ENCODE assay signal across 8 cellular contexts in the genomic region with DNA sequence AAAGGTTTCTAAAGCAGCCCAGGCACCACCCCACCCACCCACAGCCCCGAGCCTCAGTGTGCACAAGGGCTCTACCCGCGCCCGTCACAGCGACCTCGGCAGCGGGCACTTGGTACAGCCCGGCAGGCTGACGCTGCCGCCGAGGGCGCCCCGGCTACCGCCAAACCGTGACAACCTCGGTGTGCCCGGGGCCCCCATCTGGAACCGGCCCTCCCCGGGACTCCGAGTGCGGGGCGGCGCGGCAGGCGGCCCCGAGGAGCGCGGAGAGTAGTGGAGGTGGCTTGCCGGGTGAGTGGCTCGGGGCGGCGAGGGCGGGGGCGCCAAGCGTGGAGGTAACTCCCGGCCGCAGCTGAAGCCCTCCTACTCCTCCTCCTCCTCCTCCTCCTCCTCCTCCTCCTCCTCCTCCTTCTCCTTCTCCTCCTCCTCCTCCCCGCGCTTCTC. TPM values are rescaled to one million over a fixed set of nuclear protein-coding genes. Genes with fewer than 3 reads are reported as not detected.
DNase-seq lines count a peak whose midpoint lies in the region; ATAC-seq and TF ChIP-seq lines count a peak whose summit lies in the region.

A gene (plus strand): TSS at position 418 of the 441 bp plus-strand sequence. CDS start 503 bp downstream, outside the sequence.

- intact Hi-C loops in colonic mucosa (cut with DNase I): no loop called here

- peak within 1 kb of the TSS; percentile 36 for H3K4me3 ChIP-seq in BJ (ENCODE audit: low read depth, low read length)
- peak within 1 kb of the TSS; percentile 86 for H3K4me3 ChIP-seq in GM23338
- H3K4me3 ChIP-seq in colonic mucosa: peak within 1 kb of the TSS; percentile 35

- H3K27ac Mint-ChIP-seq in GM23338 (no peak within 1 kb of the TSS), memory B cell (no peak within 1 kb of the TSS)
- H3K27ac Mint-ChIP-seq in T-helper 2 cell treated with Interferon-gamma antibody and Interleukin-4, amounts not matched to agents 5 μg/mL and 100 μg/mL, for 36 hours: peak within 1 kb of the TSS; percentile 78

- H3K4me2 ChIP-seq in GM23338: peak within 1 kb of the TSS; percentile 98

- peaks cover 17% of the 10 kb centered on the region; the same call in 2 of the 3 replicates for H3K4me1 Mint-ChIP-seq in GM23338
- H3K4me1 Mint-ChIP-seq in T-helper 2 cell treated with Interferon-gamma antibody and Interleukin-4, amounts not matched to agents 5 μg/mL and 100 μg/mL, for 36 hours (ENCODE audit: low read depth): peaks cover 12% of the 10 kb centered on the region
- H3K4me1 Mint-ChIP-seq in memory B cell: peaks cover 3% of the 10 kb centered on the region

- peak within 1 kb of the TSS; percentile 87 for H3K4me3 Mint-ChIP-seq in GM23338
- peak within 1 kb of the TSS; percentile 86 for H3K4me3 Mint-ChIP-seq in T-helper 2 cell treated with Interferon-gamma antibody and Interleukin-4, amounts not matched to agents 5 μg/mL and 100 μg/mL, for 36 hours
- peak within 1 kb of the TSS; percentile 21 for H3K4me3 Mint-ChIP-seq in memory B cell

- H3K27me3 Mint-ChIP-seq in GM23338 (ENCODE audit: insufficient read depth, low read depth, poor library complexity): peaks cover 44% of the 10 kb centered on the region
- peaks cover 58% of the 10 kb centered on the region for H3K27me3 Mint-ChIP-seq in T-helper 2 cell treated with Interferon-gamma antibody and Interleukin-4, amounts not matched to agents 5 μg/mL and 100 μg/mL, for 36 hours (ENCODE audit: low read depth)
- peaks cover 10% of the 10 kb centered on the region for H3K27me3 Mint-ChIP-seq in memory B cell

- peak; percentile 26 for ATAC-seq in GM23338
- no peak for ATAC-seq in memory B cell (ENCODE audit: low read depth)
- no peak for ATAC-seq in GM21367 (IDR thresholded peaks at IDR 0.05; ENCODE audit: unreplicated experiment)
- ATAC-seq in GM21423 (IDR thresholded peaks at IDR 0.05; ENCODE audit: unreplicated experiment): no peak

- H3K27me3 ChIP-seq in BJ (ENCODE audit: control insufficient read depth, insufficient read depth, low read length) (peaks cover 34% of the 10 kb centered on the region), GM23338 (ENCODE audit: insufficient read depth) (peaks cover 80% of the 10 kb centered on the region), colonic mucosa (peaks cover 38% of the 10 kb centered on the region)

- POLR2A ChIA-PET in BJ (lab: Charles Lee): no interaction called here

- H3K79me2 ChIP-seq in GM23338 (replicated peaks; ENCODE audit: insufficient read depth): no peaks in the 10 kb centered on the region

- no peaks in the 10 kb centered on the region; the same call in 2 of the 3 replicates for H3K36me3 Mint-ChIP-seq in GM23338 (ENCODE audit: low read depth)
- peaks cover 3% of the 10 kb centered on the region for H3K36me3 Mint-ChIP-seq in T-helper 2 cell treated with Interferon-gamma antibody and Interleukin-4, amounts not matched to agents 5 μg/mL and 100 μg/mL, for 36 hours (ENCODE audit: low read depth)
- no peaks in the 10 kb centered on the region for H3K36me3 Mint-ChIP-seq in memory B cell

- H3K9me2 ChIP-seq in GM23338 (ENCODE audit: insufficient read depth): no peaks in the 10 kb centered on the region

- DNase-seq in BJ (ENCODE audit: low read depth): no peak
- DNase-seq in GM23338 (ENCODE audit: low spot score): peak; percentile 30
- DNase-seq in T-helper 2 cell treated with Interferon-gamma antibody and Interleukin-4, amounts not matched to agents 5 μg/mL and 100 μg/mL, for 36 hours (ENCODE audit: low spot score): peak; percentile 48
- DNase-seq in colonic mucosa: no peak
- DNase-seq in memory B cell (ENCODE audit: low spot score in 2 of 2): no peak
- peak; percentile 13 to 70 (median 30) for DNase-seq in stimulated activated naive CD4-positive, alpha-beta T cell (lab: John Stamatoyannopoulos, UW)

- H3F3A ChIP-seq in GM23338 (replicated peaks; ENCODE audit: low read depth): 0 out of 2 replicates have a peak, but pooled peaks cover 5% of the 10 kb centered on the region

- H4K20me1 ChIP-seq in GM23338 (replicated peaks; ENCODE audit: insufficient read depth): no peaks in the 10 kb centered on the region

- no peaks in the 10 kb centered on the region for H3K9me3 ChIP-seq in colonic mucosa

- H2AFZ ChIP-seq in GM23338: peak within 1 kb of the TSS; percentile 100

- peaks cover 14% of the 10 kb centered on the region for H3K4me1 ChIP-seq in GM23338 (ENCODE audit: insufficient read depth)
- H3K4me1 ChIP-seq in colonic mucosa: peaks cover 7% of the 10 kb centered on the region

- 0 out of 2 replicates have a peak, but pooled peaks have one; percentile 3 for TF ChIP-seq CTCF in BJ (IDR thresholded peaks at IDR 0.05; ENCODE audit: insufficient read depth, low read depth, low read length)
- no peak for TF ChIP-seq CTCF in GM23338 (conservative IDR thresholded peaks at IDR 0.05; ENCODE audit: low read depth in 2 of 2)
- no peak for TF ChIP-seq CTCF in colonic mucosa (IDR thresholded peaks at IDR 0.05)

- H3K36me3 ChIP-seq in BJ (ENCODE audit: control insufficient read depth, insufficient read depth, low read length) (no peaks in the 10 kb centered on the region), GM23338 (ENCODE audit: insufficient read depth) (no peaks in the 10 kb centered on the region), colonic mucosa (no peaks in the 10 kb centered on the region)

- peak within 1 kb of the TSS in 1 of 2 donors; percentile 35 for H3K9ac ChIP-seq in colonic mucosa (ENCODE audit: low read depth in 2 of 2, low read length in 2 of 2)

- H3K9me3 Mint-ChIP-seq in GM23338 (no peaks in the 10 kb centered on the region), memory B cell (no peaks in the 10 kb centered on the region)
- H3K9me3 Mint-ChIP-seq in T-helper 2 cell treated with Interferon-gamma antibody and Interleukin-4, amounts not matched to agents 5 μg/mL and 100 μg/mL, for 36 hours: no peaks in the 10 kb centered on the region

- no peak within 1 kb of the TSS for H3K27ac ChIP-seq in GM23338 (ENCODE audit: low read depth)
- H3K27ac ChIP-seq in colonic mucosa: no peak within 1 kb of the TSS

- CTCF ChIA-PET in BJ (lab: Yijun Ruan, JAX): interaction anchor here (0.6 to 1.3 kb wide), 3 partner anchors 18 to 82 kb away, joined by 3 to 5 read pairs (median 3); no protein-coding TSS in a partner anchor

TF ChIP-seq in GM23338, 12 proteins besides CTCF, POLR2A, EP300 and RAD21:
- TF ChIP-seq, protein P1, sequence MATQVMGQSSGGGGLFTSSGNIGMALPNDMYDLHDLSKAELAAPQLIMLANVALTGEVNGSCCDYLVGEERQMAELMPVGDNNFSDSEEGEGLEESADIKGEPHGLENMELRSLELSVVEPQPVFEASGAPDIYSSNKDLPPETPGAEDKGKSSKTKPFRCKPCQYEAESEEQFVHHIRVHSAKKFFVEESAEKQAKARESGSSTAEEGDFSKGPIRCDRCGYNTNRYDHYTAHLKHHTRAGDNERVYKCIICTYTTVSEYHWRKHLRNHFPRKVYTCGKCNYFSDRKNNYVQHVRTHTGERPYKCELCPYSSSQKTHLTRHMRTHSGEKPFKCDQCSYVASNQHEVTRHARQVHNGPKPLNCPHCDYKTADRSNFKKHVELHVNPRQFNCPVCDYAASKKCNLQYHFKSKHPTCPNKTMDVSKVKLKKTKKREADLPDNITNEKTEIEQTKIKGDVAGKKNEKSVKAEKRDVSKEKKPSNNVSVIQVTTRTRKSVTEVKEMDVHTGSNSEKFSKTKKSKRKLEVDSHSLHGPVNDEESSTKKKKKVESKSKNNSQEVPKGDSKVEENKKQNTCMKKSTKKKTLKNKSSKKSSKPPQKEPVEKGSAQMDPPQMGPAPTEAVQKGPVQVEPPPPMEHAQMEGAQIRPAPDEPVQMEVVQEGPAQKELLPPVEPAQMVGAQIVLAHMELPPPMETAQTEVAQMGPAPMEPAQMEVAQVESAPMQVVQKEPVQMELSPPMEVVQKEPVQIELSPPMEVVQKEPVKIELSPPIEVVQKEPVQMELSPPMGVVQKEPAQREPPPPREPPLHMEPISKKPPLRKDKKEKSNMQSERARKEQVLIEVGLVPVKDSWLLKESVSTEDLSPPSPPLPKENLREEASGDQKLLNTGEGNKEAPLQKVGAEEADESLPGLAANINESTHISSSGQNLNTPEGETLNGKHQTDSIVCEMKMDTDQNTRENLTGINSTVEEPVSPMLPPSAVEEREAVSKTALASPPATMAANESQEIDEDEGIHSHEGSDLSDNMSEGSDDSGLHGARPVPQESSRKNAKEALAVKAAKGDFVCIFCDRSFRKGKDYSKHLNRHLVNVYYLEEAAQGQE (IDR thresholded peaks at IDR 0.05; ENCODE audit: unreplicated experiment): no peak
- peak; percentile 35 for TF ChIP-seq EZH2 (IDR thresholded peaks at IDR 0.05; ENCODE audit: low read depth, unreplicated experiment)

RNA-seq across cellular contexts. Expression of the gene that starts here (rescaled TPM):
- 0.12 and 0.25 TPM in 2 replicates for polyA plus RNA-seq in BJ (2011; rRNA removed)
- 0.24 and 0.36 TPM in 2 replicates for polyA minus RNA-seq in BJ (2011; rRNA and poly(A)+ RNA removed)
- total RNA-seq in GM23338 (2014; rRNA removed; shearing (Covaris generic)): 0.39 and 0.63 TPM in 2 replicates
- polyA plus RNA-seq in GM23338 (2016; fragmentation: Nextera tagmentation; extraction: Ambion mirVana): 0.15 and 0.73 TPM in 2 replicates
- total RNA-seq in colonic mucosa: under 1 TPM in 1 of 2 donors, not detected in 1; 0.42 TPM

Comparison
In these comparisons a context has a peak if more than half of its experiments do, and no peak if none do; other contexts are left out.
1. Peak in DNase-seq, ATAC-seq, H3K4me3 ChIP-seq and H3K4me2 ChIP-seq in GM23338; RNA of the gene not detected or under 1 TPM.
2. DNase-seq: peak in T-helper 2 cell treated with Interferon-gamma antibody and Interleukin-4, amounts not matched to agents 5 μg/mL and 100 μg/mL, for 36 hours (single experiment) and stimulated activated naive CD4-positive, alpha-beta T cell (6 of 6); none in BJ (single experiment), colonic mucosa (single experiment) and memory B cell (0 of 2).
3. H3K4me3 ChIP-seq: peak in every context shown above with its lines; median percentile 86 in GM23338; 36 in BJ; 35 in colonic mucosa.
4. H3K4me3 Mint-ChIP-seq: peak in every context shown above with its lines; median percentile 87 in GM23338; 86 in T-helper 2 cell treated with Interferon-gamma antibody and Interleukin-4, amounts not matched to agents 5 μg/mL and 100 μg/mL, for 36 hours; 21 in memory B cell.